14 cellular contexts compared by ENCODE assay signal in genomic region chr6:2630891-2631458, GRCh38.
DNase-seq lines count a peak whose midpoint lies in the region; ATAC-seq and TF ChIP-seq lines count a peak whose summit lies in the region.
"Had no signal": no experiment of that assay in that cellular context is flagged by ENCODE, and none has a peak within 500 bp of the region (broad histone marks: within the 10 kb centered on the region; RNA-seq: fewer than 3 reads in every experiment).

No MANE protein-coding gene starts in this region.

- H3K4ac ChIP-seq in H9 (ENCODE audit: low read depth, low read length), result no peak overlapping the region

- peak; percentile 62 for ATAC-seq in esophagus mucosa
- ATAC-seq in HG02884 (IDR thresholded peaks at IDR 0.05; ENCODE audit: unreplicated experiment), result no peak
- ATAC-seq: T-helper 17 cell had no signal

- H3K4me1 ChIP-seq in GM23248 (ENCODE audit: insufficient read depth), result peaks cover 18% of the 10 kb centered on the region
- H3K4me1 ChIP-seq in H9 (ENCODE audit: insufficient read depth, low read length), result no peaks in the 10 kb centered on the region

- H3K27me3 ChIP-seq in GM23248 (replicated peaks; ENCODE audit: insufficient read depth) (no peaks in the 10 kb centered on the region), H9 (ENCODE audit: insufficient read depth, low read length) (no peaks in the 10 kb centered on the region; the same call in 1 of the 2 replicates)

- no peak overlapping the region for H4K5ac ChIP-seq in H9 (ENCODE audit: insufficient read length, low read depth, low read length)

- no peak overlapping the region for H3K18ac ChIP-seq in H9 (ENCODE audit: insufficient read length, low read depth, low read length)

- H3K79me2 ChIP-seq in GM23248 (ENCODE audit: insufficient read depth), result no peaks in the 10 kb centered on the region
- H3K79me2 ChIP-seq in H9 (ENCODE audit: insufficient read depth, low read length), result no peaks in the 10 kb centered on the region

- no peak overlapping the region for H2BK12ac ChIP-seq in H9 (ENCODE audit: insufficient read length, low read depth, low read length)

- H3K4me3 ChIP-seq in GM23248, result no peak overlapping the region
- H3K4me3 ChIP-seq in retinal pigment epithelial cell (ENCODE audit: low read length), result no peak overlapping the region

- TF ChIP-seq CTCF in retinal pigment epithelial cell (conservative IDR thresholded peaks at IDR 0.05; ENCODE audit: low read depth, low read length) (no peak), H9 (conservative IDR thresholded peaks at IDR 0.05) (no peak)

- H3F3A ChIP-seq in GM23248 (ENCODE audit: insufficient read depth), result peaks cover 18% of the 10 kb centered on the region

- no peak overlapping the region for H4K8ac ChIP-seq in H9 (replicated peaks; ENCODE audit: insufficient read length, low read depth, low read length)

- H3K4me2 ChIP-seq in GM23248 (ENCODE audit: unreplicated experiment) (no peak overlapping the region), H9 (ENCODE audit: insufficient read depth, insufficient read length, low read length) (no peak overlapping the region)

- no peak overlapping the region for H2BK20ac ChIP-seq in H9 (ENCODE audit: low read depth, low read length, poor library complexity, severe bottlenecking)

- peaks cover 25 to 26% of the 10 kb centered on the region in 2 experiments for H3K4me1 Mint-ChIP-seq in H9

- DNase-seq in GM23248, result peak; percentile 53
- peak; percentile 52 to 82 for DNase-seq in SHP77 (lab: John Stamatoyannopoulos, UW)
- peak; percentile 74 for DNase-seq in retinal pigment epithelial cell (ENCODE audit: low read depth)
- DNase-seq in islet precursor cell, result no peak
- no peak for DNase-seq in H9
- no peak for DNase-seq in retina
- DNase-seq: activated CD4-positive, alpha-beta T cell treated with anti-CD3 and anti-CD28 coated beads, Interleukin-2, amount 50 U/mL, for 4 hours; activated naive CD4-positive, alpha-beta T cell treated with anti-CD3 and anti-CD28 coated beads, Interleukin-2, amount 10 ng/mL, durations not matched to agents 7 days and 5 days; effector CD4-positive, alpha-beta T cell; NCI-H187 treated with DMSO at 0.1 percent for 48 hours; T-helper 17 cell had no signal

- H2BK120ac ChIP-seq in H9 (ENCODE audit: low read depth, low read length, poor library complexity, severe bottlenecking), result no peak overlapping the region

- no peak overlapping the region for H4K91ac ChIP-seq in H9 (ENCODE audit: insufficient read length, low read depth, low read length)

- WGBS in GM23248 (ENCODE audit: low coverage in 1 of 2, low lambda C conversion rate in 2 of 2, missing lambda C conversion rate in 2 of 2), 2 experiments, result 59 to 64% methylated on average over 9 of the region's 9 CpGs
- WGBS in H9 (ENCODE audit: extremely low coverage, insufficient read length, low lambda C conversion rate), result no CpG with 5 or more reads among the region's 9 CpGs

- H2AFZ ChIP-seq in GM23248, result no peak overlapping the region
- no peak overlapping the region for H2AFZ ChIP-seq in H9 (ENCODE audit: low read length)

- no peaks in the 10 kb centered on the region for H4K20me1 ChIP-seq in GM23248 (ENCODE audit: insufficient read depth)
- no peaks in the 10 kb centered on the region for H4K20me1 ChIP-seq in H9 (ENCODE audit: control insufficient read depth, insufficient read depth, insufficient read length)

- H3K27me3 Mint-ChIP-seq in H9 (ENCODE audit: low read depth), result peaks cover 21% of the 10 kb centered on the region

- H3K4me3 Mint-ChIP-seq in H9, result no peak overlapping the region
- H3K4me3 Mint-ChIP-seq: activated naive CD4-positive, alpha-beta T cell treated with anti-CD3 and anti-CD28 coated beads, Interleukin-2, amount 10 ng/mL, durations not matched to agents 7 days and 5 days; CD14-positive monocyte; T-helper 17 cell had no signal

- H3K27ac Mint-ChIP-seq in H9, result no peak overlapping the region
- H3K27ac Mint-ChIP-seq: activated naive CD4-positive, alpha-beta T cell treated with anti-CD3 and anti-CD28 coated beads, Interleukin-2, amount 10 ng/mL, durations not matched to agents 7 days and 5 days; CD14-positive monocyte; T-helper 17 cell had no signal

- no peak overlapping the region for H3K14ac ChIP-seq in H9 (ENCODE audit: insufficient read depth, low read length)

- H3K23me2 ChIP-seq in H9 (ENCODE audit: insufficient read length, low read depth, low read length, poor library complexity, severe bottlenecking), result no peaks in the 10 kb centered on the region

- H3K56ac ChIP-seq in H9 (ENCODE audit: insufficient read length, low read depth, low read length), result no peak overlapping the region

- no peak overlapping the region for H3K23ac ChIP-seq in H9 (ENCODE audit: insufficient read length, low read depth, low read length)

- H3K9ac ChIP-seq in GM23248 (peak overlapping the region; percentile 22; the same call in 1 of the 2 replicates), H9 (ENCODE audit: extremely low read depth, insufficient read length, low read length) (no peak overlapping the region)

- H3K36me3 Mint-ChIP-seq in H9 (ENCODE audit: insufficient read depth in 1 of 3, low read depth in 3 of 3), result peaks cover 3 to 6% (median 3%) of the 10 kb centered on the region in 3 experiments; a peak in 5 of 7 replicates
- H3K36me3 Mint-ChIP-seq: activated naive CD4-positive, alpha-beta T cell treated with anti-CD3 and anti-CD28 coated beads, Interleukin-2, amount 10 ng/mL, durations not matched to agents 7 days and 5 days; CD14-positive monocyte had no signal

- H2BK15ac ChIP-seq in H9 (ENCODE audit: low read depth, low read length), result no peak overlapping the region

- H3K9me3 Mint-ChIP-seq in H9, result no peaks in the 10 kb centered on the region; a peak in 1 of 5 replicates
- H3K9me3 Mint-ChIP-seq: activated naive CD4-positive, alpha-beta T cell treated with anti-CD3 and anti-CD28 coated beads, Interleukin-2, amount 10 ng/mL, durations not matched to agents 7 days and 5 days; CD14-positive monocyte had no signal

- no peak overlapping the region for H2AK5ac ChIP-seq in H9 (ENCODE audit: insufficient read length, low read length)

- no peaks in the 10 kb centered on the region for H3K79me1 ChIP-seq in H9 (ENCODE audit: insufficient read depth, low read depth, low read length, poor library complexity, severe bottlenecking)

- no peaks in the 10 kb centered on the region for H3K36me3 ChIP-seq in GM23248 (ENCODE audit: low read depth)

- in situ Hi-C loops in GM23248 (cut with MboI), result loop anchor here (25.0 kb wide), 2 partner anchors 519 to 1044 kb away; no protein-coding TSS in a partner anchor

- H3K27ac ChIP-seq in GM23248, result peak overlapping the region; percentile 64
- H3K27ac ChIP-seq in H9 (ENCODE audit: insufficient read length, low read depth, low read length), result no peak overlapping the region

- H3T11ph ChIP-seq in H9 (ENCODE audit: low read length), result no peak overlapping the region

- no peak overlapping the region for H2BK5ac ChIP-seq in H9 (ENCODE audit: insufficient read length, low read length)

- no peaks in the 10 kb centered on the region for H3K9me2 ChIP-seq in GM23248 (ENCODE audit: insufficient read depth)

- no peaks in the 10 kb centered on the region for H3K9me3 ChIP-seq in GM23248 (ENCODE audit: low read depth)
- no peaks in the 10 kb centered on the region for H3K9me3 ChIP-seq in H9 (ENCODE audit: control insufficient read depth, low read depth, low read length)

Comparison
In these comparisons a context has a peak if more than half of its experiments do, and no peak if none do; other contexts are left out.
1. DNase-seq: peak in GM23248 (single experiment), SHP77 (2 of 2) and retinal pigment epithelial cell (single experiment); none in islet precursor cell (single experiment), H9 (single experiment) and retina (single experiment).